Comparison of ENCODE assay signal across 19 cellular contexts in genomic region chr17:50358177-50358576, GRCh38. TPM values are rescaled to one million over a fixed set of nuclear protein-coding genes. Genes with fewer than 3 reads are reported as not detected.
DNase-seq lines count a peak whose midpoint lies in the region; ATAC-seq, FAIRE-seq and TF ChIP-seq lines count a peak whose summit lies in the region.
"Had no signal": no experiment of that assay in that cellular context is flagged by ENCODE, and none has a peak within 500 bp of the region (broad histone marks: within the 10 kb centered on the region; RNA-seq: fewer than 3 reads in every experiment).

No MANE protein-coding gene starts in this region.

- no peak overlapping the region for H3K4me2 ChIP-seq in K562 (ENCODE audit: insufficient read depth, low read length)
- H3K4me2 ChIP-seq: BLaER1 treated with 17β-estradiol and CSF1 and Interleukin-3, amounts not matched to agents 10 nM and 100 nM had no signal

- no peak overlapping the region for H3K27ac ChIP-seq in K562 (ENCODE audit: extremely low read depth, low read depth, low read length)
- H3K27ac ChIP-seq in sigmoid colon = no peak overlapping the region
- H3K27ac ChIP-seq: BLaER1 treated with 17β-estradiol and CSF1 and Interleukin-3, amounts not matched to agents 10 nM and 100 nM; GM23248 had no signal

- TF ChIP-seq EP300 in K562 (IDR thresholded peaks at IDR 0.05; ENCODE audit: low read length) (no peak), sigmoid colon (IDR thresholded peaks at IDR 0.05) (no peak)

- no peaks in the 10 kb centered on the region; a peak in 1 of 5 replicates for H3K27me3 ChIP-seq in K562 (ENCODE audit: control insufficient read depth in 2 of 2, insufficient read depth in 2 of 2, low read length in 2 of 2)
- no peaks in the 10 kb centered on the region for H3K27me3 ChIP-seq in sigmoid colon
- H3K27me3 ChIP-seq: BLaER1 treated with 17β-estradiol and CSF1 and Interleukin-3, amounts not matched to agents 10 nM and 100 nM had no signal

- WGBS in K562 (ENCODE audit: insufficient coverage, low coverage, missing lambda C conversion rate) = 91% methylated on average over 16 of the region's 17 CpGs
- WGBS in sigmoid colon, 2 donors = 95 to 97% methylated on average over 17 of the region's 17 CpGs

- no peak for ATAC-seq in K562

- no peak overlapping the region for H2AFZ ChIP-seq in K562 (ENCODE audit: low read depth, low read length)
- H2AFZ ChIP-seq: GM23248 had no signal

- POLR2A ChIA-PET in K562 (lab: Yijun Ruan, JAX) = interaction anchor here (1.2 to 1.4 kb wide), 2 partner anchors 9 to 10 kb away, joined by 3 to 5 read pairs; no protein-coding TSS in a partner anchor

- no peaks in the 10 kb centered on the region; the same call in 2 of the 3 replicates for H3K79me2 ChIP-seq in K562 (ENCODE audit: control insufficient read depth, insufficient read depth, low read length)

- DNase-seq in activated CD8-positive, alpha-beta memory T cell treated with anti-CD3 and anti-CD28 coated beads, Interleukin-2, amount 50 U/mL, for 48 hours = peak; percentile 48
- no peak for DNase-seq in activated CD8-positive, alpha-beta memory T cell treated with anti-CD3 and anti-CD28 coated beads, Interleukin-2, amount 50 U/mL, for 4 hours
- no peak for DNase-seq in K562 (ENCODE audit: extremely low read depth in 1 of 4, low spot score in 3 of 4)
- peak; percentile 46 for DNase-seq in sigmoid colon
- no peak for DNase-seq in activated CD4-positive, alpha-beta T cell treated with anti-CD3 and anti-CD28 coated beads for 1 hour
- no peak for DNase-seq in globus pallidus (ENCODE audit: low spot score)
- DNase-seq in AG08396 (ENCODE audit: low spot score) = no peak
- DNase-seq: 8988T; CD4-positive, CD25-positive, alpha-beta regulatory T cell; CD8-positive, alpha-beta memory T cell; COR-L47; DMS 273 treated with DMSO at 0.1 percent for 48 hours; DMS53; DND-41; EL; GM23248 had no signal

- H3K4me3 ChIP-seq in K562 (no peak overlapping the region), sigmoid colon (no peak overlapping the region)
- H3K4me3 ChIP-seq: BLaER1 treated with 17β-estradiol and CSF1 and Interleukin-3, amounts not matched to agents 10 nM and 100 nM; GM23248; HAP-1 had no signal

- H4K20me1 ChIP-seq in K562 (replicated peaks; ENCODE audit: control insufficient read depth, insufficient read depth, low read length) = peaks cover 10% of the 10 kb centered on the region

- H3K9me1 ChIP-seq in K562 (ENCODE audit: control insufficient read depth, insufficient read depth, low read length) = no peaks in the 10 kb centered on the region

- TF ChIP-seq POLR2A in K562 (conservative IDR thresholded peaks at IDR 0.05) = no peak
- TF ChIP-seq POLR2A in sigmoid colon (IDR thresholded peaks at IDR 0.05) = no peak

- in situ Hi-C loops in K562 (cut with MboI) = no loop called here

- intact Hi-C loops in K562 (cut with micrococcal nuclease) = no loop called here
- intact Hi-C loops in sigmoid colon (cut with DNase I) = no loop called here

- FAIRE-seq in K562 (lab: Jason Lieb, UNC) = no peak
- FAIRE-seq: GM12891 had no signal

- CTCF ChIA-PET in K562 (lab: Yijun Ruan, JAX; ENCODE audit: low intra/inter-chr PET ratio) = no interaction called here

- TF ChIP-seq RAD21 in K562 (CRISPR knock-in tag; conservative IDR thresholded peaks at IDR 0.05 in 1 of 2, IDR thresholded peaks at IDR 0.05 in 1 of 2) = no peak

- no peaks in the 10 kb centered on the region for H3K9me3 ChIP-seq in K562 (replicated peaks; ENCODE audit: control insufficient read depth, insufficient read depth, low read depth, low read length)
- no peaks in the 10 kb centered on the region for H3K9me3 ChIP-seq in sigmoid colon
- H3K9me3 ChIP-seq: BLaER1 treated with 17β-estradiol and CSF1 and Interleukin-3, amounts not matched to agents 10 nM and 100 nM; HAP-1 had no signal

- H3K4me1 ChIP-seq in K562 (replicated peaks in 1 of 2; ENCODE audit: control insufficient read depth in 2 of 2, insufficient read depth in 2 of 2, low read length in 2 of 2) (peaks cover 17 to 47% of the 10 kb centered on the region in 2 experiments), sigmoid colon (peaks cover 0 to 12% (median 9%) of the 10 kb centered on the region in 4 donors)
- H3K4me1 ChIP-seq: HAP-1 had no signal

- H3K9ac ChIP-seq in K562 (ENCODE audit: insufficient read depth in 1 of 2, low read depth in 2 of 2, low read length in 2 of 2) = no peak overlapping the region
- H3K9ac ChIP-seq: BLaER1 treated with 17β-estradiol and CSF1 and Interleukin-3, amounts not matched to agents 10 nM and 100 nM; GM23248 had no signal

- no TSS peak for BruUV-seq in K562 (replicated peaks; lab: Mats Ljungman, UMichigan)

- H3K36me3 ChIP-seq in K562 (ENCODE audit: control insufficient read depth, insufficient read depth, low read length) (peaks cover 66% of the 10 kb centered on the region; the same call in 2 of the 3 replicates), sigmoid colon (peaks cover 27 to 78% (median 41%) of the 10 kb centered on the region in 4 donors)

- TF ChIP-seq CTCF in K562 (IDR thresholded peaks at IDR 0.05 in 2 of 3, conservative IDR thresholded peaks at IDR 0.05 in 1 of 3; ENCODE audit: insufficient read depth in 2 of 3, low read depth in 1 of 3, low read length in 3 of 3) (no peak), sigmoid colon (IDR thresholded peaks at IDR 0.05) (no peak)

RNA-seq across cellular contexts. Expression of gene XYLT2, which starts 12.3 kb away (rescaled TPM):
- 16.9 and 49.3 TPM in 2 replicates for total RNA-seq in K562 (2011; cell fraction: chromatin; rRNA removed; ENCODE audit: low replicate concordance)
- 28.8 and 34.7 TPM in 2 replicates for total RNA-seq in K562 (2011; cell fraction: nucleolus; rRNA removed)
- 27.6 and 29.6 TPM in 2 replicates for total RNA-seq in K562 (2011; cell fraction: nucleoplasm; rRNA removed)
- 9.1 and 14.0 TPM in 2 replicates for total RNA-seq in K562 (2014; rRNA removed)
- total RNA-seq in K562 (2014; rRNA removed; fragmentation: Illumina TruSeq; extraction: Trizol) = 2.0 and 2.4 TPM in 2 replicates
- 4.5 and 10.6 TPM in 2 replicates for total RNA-seq in K562 (2015; rRNA removed; fragmentation: Illumina TruSeq; extraction: Trizol)
- 8.9 and 9.5 TPM in 2 replicates for total RNA-seq in K562 (2021)
- 3.8 and 8.4 TPM in 2 replicates for polyA plus RNA-seq in K562 (2011; rRNA removed)
- polyA plus RNA-seq in K562 (2011; cell fraction: cytosol; rRNA removed) = 7.0 and 11.0 TPM in 2 replicates
- 19.7 and 30.0 TPM in 2 replicates for polyA plus RNA-seq in K562 (2011; cell fraction: nucleus; rRNA removed)
- polyA plus RNA-seq in K562 (2012) = 6.2 and 10.6 TPM in 2 replicates
- polyA plus RNA-seq in K562 (2014; fragmentation: Illumina TruSeq; extraction: Trizol) = 4.3 and 6.5 TPM in 2 replicates
- polyA plus RNA-seq in K562 (2014; fragmentation: Nextera tagmentation; extraction: Ambion mirVana) = 1 to 10 TPM in 1 of 2 experiments, under 1 TPM in 1; 0.63 to 1.0 TPM
- 7.3 and 8.0 TPM in 2 replicates for polyA plus RNA-seq in K562 (2014; rRNA removed)
- 6.2 and 7.9 TPM in 2 replicates for polyA minus RNA-seq in K562 (2011; rRNA and poly(A)+ RNA removed)
- 8.8 and 29.4 TPM in 2 replicates for polyA minus RNA-seq in K562 (2011; cell fraction: cytosol; rRNA and poly(A)+ RNA removed)
- 9.4 and 10.1 TPM in 2 replicates for polyA minus RNA-seq in K562 (2011; cell fraction: nucleus; rRNA and poly(A)+ RNA removed)
- total RNA-seq in sigmoid colon = 10 to 100 TPM; 16.2 to 27.4 (median 18.3) TPM
- polyA plus RNA-seq in sigmoid colon = 10 to 100 TPM in 1 of 3 donors, 1 to 10 TPM in 2; 1.8 to 14.5 (median 2.5) TPM

RNA-seq across cellular contexts. Expression of gene MRPL27, which starts 14.8 kb away (rescaled TPM):
- total RNA-seq in K562 (2011; cell fraction: chromatin; rRNA removed; ENCODE audit: low replicate concordance) = 59.4 and 90.8 TPM in 2 replicates
- total RNA-seq in K562 (2011; cell fraction: nucleolus; rRNA removed) = 82.5 and 90.0 TPM in 2 replicates
- 74.9 and 93.1 TPM in 2 replicates for total RNA-seq in K562 (2011; cell fraction: nucleoplasm; rRNA removed)
- 99.4 and 102 TPM in 2 replicates for total RNA-seq in K562 (2014; rRNA removed)
- total RNA-seq in K562 (2014; rRNA removed; fragmentation: Illumina TruSeq; extraction: Trizol) = 122 and 142 TPM in 2 replicates
- total RNA-seq in K562 (2015; rRNA removed; fragmentation: Illumina TruSeq; extraction: Trizol) = 123 and 127 TPM in 2 replicates
- total RNA-seq in K562 (2021) = 96.3 and 98.2 TPM in 2 replicates
- polyA plus RNA-seq in K562 (2011; rRNA removed) = 127 and 146 TPM in 2 replicates
- 138 and 159 TPM in 2 replicates for polyA plus RNA-seq in K562 (2011; cell fraction: cytosol; rRNA removed)
- 67.4 and 86.4 TPM in 2 replicates for polyA plus RNA-seq in K562 (2011; cell fraction: nucleus; rRNA removed)
- 72.3 and 119 TPM in 2 replicates for polyA plus RNA-seq in K562 (2012)
- polyA plus RNA-seq in K562 (2014; fragmentation: Illumina TruSeq; extraction: Trizol) = 103 and 105 TPM in 2 replicates
- 100 to 1,000 TPM; 388 to 401 TPM for polyA plus RNA-seq in K562 (2014; fragmentation: Nextera tagmentation; extraction: Ambion mirVana)
- 138 and 143 TPM in 2 replicates for polyA plus RNA-seq in K562 (2014; rRNA removed)
- 80.5 and 86.3 TPM in 2 replicates for polyA minus RNA-seq in K562 (2011; rRNA and poly(A)+ RNA removed)
- polyA minus RNA-seq in K562 (2011; cell fraction: cytosol; rRNA and poly(A)+ RNA removed) = 18.6 and 40.0 TPM in 2 replicates
- 31.5 and 50.3 TPM in 2 replicates for polyA minus RNA-seq in K562 (2011; cell fraction: nucleus; rRNA and poly(A)+ RNA removed)
- total RNA-seq in sigmoid colon = 10 to 100 TPM; 64.0 to 94.6 (median 75.6) TPM
- 100 to 1,000 TPM; 151 to 234 (median 220) TPM for polyA plus RNA-seq in sigmoid colon

RNA-seq across cellular contexts. Expression of gene EME1, which starts 14.9 kb away (rescaled TPM):
- total RNA-seq in K562 (2011; cell fraction: chromatin; rRNA removed; ENCODE audit: low replicate concordance) = 119 and 126 TPM in 2 replicates
- 73.0 and 74.5 TPM in 2 replicates for total RNA-seq in K562 (2011; cell fraction: nucleolus; rRNA removed)
- 64.3 and 82.1 TPM in 2 replicates for total RNA-seq in K562 (2011; cell fraction: nucleoplasm; rRNA removed)
- total RNA-seq in K562 (2014; rRNA removed) (18.8 and 28.0 TPM in 2 replicates), K562 (2014; rRNA removed; fragmentation: Illumina TruSeq; extraction: Trizol) (17.6 and 21.4 TPM in 2 replicates), K562 (2015; rRNA removed; fragmentation: Illumina TruSeq; extraction: Trizol) (16.6 and 17.6 TPM in 2 replicates), K562 (2021) (16.8 and 20.1 TPM in 2 replicates), sigmoid colon (under 1 TPM in 1 of 4 donors, not detected in 3; 0.36 TPM)
- polyA plus RNA-seq in K562 (2011; rRNA removed) (44.1 and 61.3 TPM in 2 replicates), K562 (2014; fragmentation: Illumina TruSeq; extraction: Trizol) (20.9 and 24.0 TPM in 2 replicates), K562 (2014; fragmentation: Nextera tagmentation; extraction: Ambion mirVana) (10 to 100 TPM; 14.6 to 27.4 TPM), K562 (2014; rRNA removed) (28.7 TPM in 2 replicates), sigmoid colon (1 to 10 TPM in 2 of 3 donors, not detected in 1; 1.2 to 3.5 TPM)
- 15.3 and 28.4 TPM in 2 replicates for polyA plus RNA-seq in K562 (2011; cell fraction: cytosol; rRNA removed)
- 254 and 409 TPM in 2 replicates for polyA plus RNA-seq in K562 (2011; cell fraction: nucleus; rRNA removed)
- 42.1 and 48.1 TPM in 2 replicates for polyA plus RNA-seq in K562 (2012)
- polyA minus RNA-seq in K562 (2011; rRNA and poly(A)+ RNA removed) = 24.1 and 34.7 TPM in 2 replicates
- 7.2 and 9.6 TPM in 2 replicates for polyA minus RNA-seq in K562 (2011; cell fraction: cytosol; rRNA and poly(A)+ RNA removed)
- polyA minus RNA-seq in K562 (2011; cell fraction: nucleus; rRNA and poly(A)+ RNA removed) = 28.1 and 57.5 TPM in 2 replicates

RNA-seq across cellular contexts. Expression of gene LRRC59, which starts 39.1 kb away (rescaled TPM):
- total RNA-seq in K562 (2011; cell fraction: chromatin; rRNA removed; ENCODE audit: low replicate concordance) = 69.1 and 116 TPM in 2 replicates
- total RNA-seq in K562 (2011; cell fraction: nucleolus; rRNA removed) = 92.4 and 122 TPM in 2 replicates
- total RNA-seq in K562 (2011; cell fraction: nucleoplasm; rRNA removed) = 127 and 192 TPM in 2 replicates
- total RNA-seq in K562 (2014; rRNA removed) = 187 and 221 TPM in 2 replicates
- total RNA-seq in K562 (2014; rRNA removed; fragmentation: Illumina TruSeq; extraction: Trizol) = 154 and 156 TPM in 2 replicates
- total RNA-seq in K562 (2015; rRNA removed; fragmentation: Illumina TruSeq; extraction: Trizol) = 187 TPM in 2 replicates
- total RNA-seq in K562 (2021) = 223 and 244 TPM in 2 replicates
- 119 and 158 TPM in 2 replicates for polyA plus RNA-seq in K562 (2011; rRNA removed)
- 85.0 and 92.7 TPM in 2 replicates for polyA plus RNA-seq in K562 (2011; cell fraction: cytosol; rRNA removed)
- polyA plus RNA-seq in K562 (2011; cell fraction: nucleus; rRNA removed) = 52.0 and 69.3 TPM in 2 replicates
- 201 and 212 TPM in 2 replicates for polyA plus RNA-seq in K562 (2012)
- 206 and 214 TPM in 2 replicates for polyA plus RNA-seq in K562 (2014; fragmentation: Illumina TruSeq; extraction: Trizol)
- 10 to 100 TPM; 27.8 to 38.7 TPM for polyA plus RNA-seq in K562 (2014; fragmentation: Nextera tagmentation; extraction: Ambion mirVana)
- polyA plus RNA-seq in K562 (2014; rRNA removed) = 118 and 134 TPM in 2 replicates
- 198 and 249 TPM in 2 replicates for polyA minus RNA-seq in K562 (2011; rRNA and poly(A)+ RNA removed)
- polyA minus RNA-seq in K562 (2011; cell fraction: cytosol; rRNA and poly(A)+ RNA removed) = 104 and 126 TPM in 2 replicates
- 35.8 and 66.0 TPM in 2 replicates for polyA minus RNA-seq in K562 (2011; cell fraction: nucleus; rRNA and poly(A)+ RNA removed)
- 10 to 100 TPM; 32.4 to 38.8 (median 35.2) TPM for total RNA-seq in sigmoid colon
- 100 to 1,000 TPM in 1 of 3 donors, 10 to 100 TPM in 2; 78.1 to 116 (median 84.6) TPM for polyA plus RNA-seq in sigmoid colon

Comparison
In these comparisons a context has a peak if more than half of its experiments do, and no peak if none do; other contexts are left out.
1. DNase-seq: peak in activated CD8-positive, alpha-beta memory T cell treated with anti-CD3 and anti-CD28 coated beads, Interleukin-2, amount 50 U/mL, for 48 hours (single experiment) and sigmoid colon (single experiment); none in activated CD8-positive, alpha-beta memory T cell treated with anti-CD3 and anti-CD28 coated beads, Interleukin-2, amount 50 U/mL, for 4 hours (single experiment), K562 (0 of 4), activated CD4-positive, alpha-beta T cell treated with anti-CD3 and anti-CD28 coated beads for 1 hour (single experiment), globus pallidus (single experiment) and AG08396 (single experiment).
2. RNA of gene EME1, which starts 14.9 kb away (total RNA-seq): 16.6 to 126 TPM in K562; 0.36 TPM in sigmoid colon; every median in the first group is over 10 times any median in the second.